In the genomic region with DNA sequence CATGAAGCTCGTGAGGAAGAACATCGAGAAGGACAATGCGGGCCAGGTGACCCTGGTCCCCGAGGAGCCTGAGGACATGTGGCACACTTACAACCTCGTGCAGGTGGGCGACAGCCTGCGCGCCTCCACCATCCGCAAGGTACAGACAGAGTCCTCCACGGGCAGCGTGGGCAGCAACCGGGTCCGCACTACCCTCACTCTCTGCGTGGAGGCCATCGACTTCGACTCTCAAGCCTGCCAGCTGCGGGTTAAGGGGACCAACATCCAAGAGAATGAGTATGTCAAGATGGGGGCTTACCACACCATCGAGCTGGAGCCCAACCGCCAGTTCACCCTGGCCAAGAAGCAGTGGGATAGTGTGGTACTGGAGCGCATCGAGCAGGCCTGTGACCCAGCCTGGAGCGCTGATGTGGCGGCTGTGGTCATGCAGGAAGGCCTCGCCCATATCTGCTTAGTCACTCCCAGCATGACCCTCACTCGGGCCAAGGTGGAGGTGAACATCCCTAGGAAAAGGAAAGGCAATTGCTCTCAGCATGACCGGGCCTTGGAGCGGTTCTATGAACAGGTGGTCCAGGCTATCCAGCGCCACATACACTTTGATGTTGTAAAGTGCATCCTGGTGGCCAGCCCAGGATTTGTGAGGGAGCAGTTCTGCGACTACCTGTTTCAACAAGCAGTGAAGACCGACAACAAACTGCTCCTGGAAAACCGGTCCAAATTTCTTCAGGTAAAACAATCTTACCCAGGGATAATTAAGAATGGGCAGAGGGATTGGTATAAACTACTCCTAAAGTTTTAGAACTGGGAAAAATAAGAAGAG, we compare ENCODE assay signal across 8 cellular contexts. TPM values are rescaled to one million over a fixed set of nuclear protein-coding genes. Genes with fewer than 3 reads are reported as not detected.
DNase-seq lines count a peak whose midpoint lies in the region; ATAC-seq and TF ChIP-seq lines count a peak whose summit lies in the region.

No MANE protein-coding gene starts in this region.

- no peak for TF ChIP-seq POLR2A in breast epithelium (IDR thresholded peaks at IDR 0.05)

- H3K4me1 ChIP-seq in breast epithelium: peaks cover 0 to 6% of the 10 kb centered on the region in 2 donors
- H3K4me1 ChIP-seq in iPS-20b (ENCODE audit: insufficient read depth, low read length): peaks cover 30% of the 10 kb centered on the region
- peaks cover 23% of the 10 kb centered on the region for H3K4me1 ChIP-seq in skeletal muscle satellite cell (ENCODE audit: control insufficient read depth, insufficient read depth, low read length)

- intact Hi-C loops in breast epithelium (cut with DNase I; ENCODE audit: low total_unique reads): no loop called here

- in situ Hi-C loops in KBM-7 (cut with MboI; ENCODE audit: low pct_unique_long_range_greater_than_20kb, low sequenced_read_pairs): no loop called here

- no peaks in the 10 kb centered on the region for H3K9me3 ChIP-seq in breast epithelium
- no peaks in the 10 kb centered on the region for H3K9me3 ChIP-seq in iPS-20b (ENCODE audit: insufficient read depth, low read depth, low read length)
- H3K9me3 ChIP-seq in skeletal muscle satellite cell (replicated peaks; ENCODE audit: low read length): no peaks in the 10 kb centered on the region

- DNase-seq in GM03348 (ENCODE audit: low spot score): peak; percentile 57
- DNase-seq in KBM-7: peak; percentile 67
- DNase-seq in UCSD-AML1 (lab: John Stamatoyannopoulos, UW; ENCODE audit: unreplicated experiment): peak; percentile 62
- peak; percentile 51 to 57 for DNase-seq in breast epithelium (ENCODE audit: low spot score in 2 of 2)
- DNase-seq in DMS153 (lab: John Stamatoyannopoulos, UW): no peak

- peak; percentile 38 for ATAC-seq in GM21825 (IDR thresholded peaks at IDR 0.05; ENCODE audit: unreplicated experiment)

- peak overlapping the region; percentile 93 for H3K9ac ChIP-seq in iPS-20b (ENCODE audit: low read depth, low read length)
- H3K9ac ChIP-seq in skeletal muscle satellite cell (ENCODE audit: low read depth, low read length): peak overlapping the region; percentile 93

- H3K27me3 ChIP-seq in breast epithelium: no peaks in the 10 kb centered on the region
- H3K27me3 ChIP-seq in iPS-20b (ENCODE audit: insufficient read depth, low read length): no peaks in the 10 kb centered on the region
- H3K27me3 ChIP-seq in skeletal muscle satellite cell (ENCODE audit: control insufficient read depth, insufficient read depth, low read length): no peaks in the 10 kb centered on the region

- H3K4me3 ChIP-seq in breast epithelium (peak overlapping the region; percentile 56 to 79 (median 71)), iPS-20b (ENCODE audit: low read length) (peak overlapping the region; percentile 95), skeletal muscle satellite cell (ENCODE audit: low read length) (peak overlapping the region; percentile 97)

- peak overlapping the region; percentile 97 for H3K4me2 ChIP-seq in skeletal muscle satellite cell (ENCODE audit: low read length)

- H3K36me3 ChIP-seq in breast epithelium (no peaks in the 10 kb centered on the region), iPS-20b (ENCODE audit: insufficient read depth, low read depth, low read length) (peaks cover 26% of the 10 kb centered on the region), skeletal muscle satellite cell (ENCODE audit: insufficient read depth, low read length) (peaks cover 33% of the 10 kb centered on the region)

- peak overlapping the region; percentile 83 to 91 for H3K27ac ChIP-seq in breast epithelium
- H3K27ac ChIP-seq in iPS-20b (ENCODE audit: low read length): peak overlapping the region; percentile 62

- TF ChIP-seq CTCF in breast epithelium (IDR thresholded peaks at IDR 0.05): peak in 2 of 3 donors; percentile 19 to 26

RNA-seq across cellular contexts. Expression of a gene that starts 12.9 kb away (rescaled TPM):
- total RNA-seq in breast epithelium: 10 to 100 TPM; 26.2 to 49.2 (median 36.6) TPM
- 3.1 and 5.3 TPM in 2 replicates for total RNA-seq in skeletal muscle satellite cell (2012; rRNA removed)

RNA-seq across cellular contexts. Expression of a gene that starts 12.9 kb away (rescaled TPM):
- 10 to 100 TPM; 11.7 to 16.7 (median 12.1) TPM for total RNA-seq in breast epithelium
- total RNA-seq in skeletal muscle satellite cell (2012; rRNA removed): 19.8 and 23.6 TPM in 2 replicates
